12 cellular contexts compared by ENCODE assay signal in the genomic region with DNA sequence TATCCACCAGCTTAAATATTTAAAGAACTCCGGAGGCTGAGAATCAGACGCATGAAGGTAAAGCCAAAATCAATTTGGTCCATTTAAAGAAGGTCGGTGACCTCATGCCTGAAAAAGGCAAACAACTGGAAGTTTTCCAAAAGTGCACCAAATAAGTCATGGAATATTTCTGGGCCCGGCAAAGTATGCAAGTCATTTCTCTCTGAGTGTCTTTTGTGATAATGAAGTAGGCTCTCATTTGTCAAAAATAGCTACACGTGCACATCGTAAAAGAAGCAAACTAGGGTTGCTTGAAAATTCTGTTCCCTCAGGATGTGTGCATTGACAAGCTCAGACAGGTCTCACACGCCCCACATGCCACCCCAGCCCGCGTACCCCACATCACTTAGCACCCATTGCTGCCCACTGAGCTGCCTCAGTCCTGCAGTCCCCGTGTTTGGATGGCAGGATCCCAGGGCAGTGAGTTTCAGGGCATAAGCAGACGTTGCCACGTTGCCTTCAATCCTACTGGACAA. TPM values are rescaled to one million over a fixed set of nuclear protein-coding genes. Genes with fewer than 3 reads are reported as not detected.
A peak's percentile ranks its signal among the peaks of the same experiment; 100 is the strongest.
DNase-seq lines count a peak whose midpoint lies in the region; ATAC-seq, FAIRE-seq and TF ChIP-seq lines count a peak whose summit lies in the region.
"Had no signal": no experiment of that assay in that cellular context is flagged by ENCODE, and none has a peak within 500 bp of the region (broad histone marks: within the 10 kb centered on the region; RNA-seq: fewer than 3 reads in every experiment).

No MANE protein-coding gene starts in this region.

- peak; percentile 40 for DNase-seq in IMR-90
- DNase-seq in K562 (ENCODE audit: extremely low read depth in 1 of 4, low spot score in 3 of 4), result peak in 2 of 4 experiments; percentile 37 to 71
- peak; percentile 58 for DNase-seq in hepatic stellate cell (ENCODE audit: low spot score)
- DNase-seq in stomach, result no peak
- no peak for DNase-seq in frontal cortex (ENCODE audit: low spot score in 2 of 2)
- no peak for DNase-seq in stimulated activated naive CD8-positive, alpha-beta T cell treated with anti-CD3 and anti-CD28 coated beads, Interleukin-15, Interleukin-2, amounts not matched to agents 100 U/mL and 50 U/mL, for 24 hours
- no peak for DNase-seq in activated CD4-positive, alpha-beta T cell treated with anti-CD3 and anti-CD28 coated beads, Interleukin-2, amount 50 U/mL, for 4 hours
- DNase-seq in activated T-helper 2 cell treated with anti-CD3 and anti-CD28 coated beads, Interferon-gamma antibody, Interleukin-2, Interleukin-4, amounts not matched to agents 10 μg/mL and 5 μg/mL and 100 μg/mL, durations not matched to agents 14 hours and 24 hours and 36 hours (ENCODE audit: low spot score), result no peak
- DNase-seq: NCI-H526 treated with DMSO at 0.1 percent for 48 hours had no signal

- H3K36me3 ChIP-seq in IMR-90 (ENCODE audit: control insufficient read depth, insufficient read depth, low read length) (peaks cover 7% of the 10 kb centered on the region; the same call in 1 of the 2 replicates), K562 (ENCODE audit: control insufficient read depth, insufficient read depth, low read length) (no peaks in the 10 kb centered on the region), stomach (peaks cover 0 to 33% (median 21%) of the 10 kb centered on the region in 4 donors)

- 76% methylated on average over 5 of the region's 12 CpGs; no CpG with 5 or more reads in 1 of the 2 experiments for WGBS in IMR-90 (ENCODE audit: extremely low coverage in 2 of 2, insufficient read length in 1 of 2), 2 experiments
- 10% methylated on average over 10 of the region's 12 CpGs for WGBS in K562 (ENCODE audit: insufficient coverage, low coverage, missing lambda C conversion rate)
- 43 to 58% (median 52%) methylated on average over 12 of the region's 12 CpGs for WGBS in stomach, 5 donors

- H3K79me2 ChIP-seq in K562 (ENCODE audit: control insufficient read depth, insufficient read depth, low read length), result no peaks in the 10 kb centered on the region

- intact Hi-C loops in IMR-90 (cut with micrococcal nuclease), result no loop called here
- intact Hi-C loops in K562 (cut with micrococcal nuclease), result no loop called here
- intact Hi-C loops in stomach (cut with DNase I; ENCODE audit: low total_unique reads), result no loop called here
- intact Hi-C loops in activated T-helper 2 cell treated with anti-CD3 and anti-CD28 coated beads, Interferon-gamma antibody, Interleukin-2, Interleukin-4, amounts not matched to agents 10 μg/mL and 5 μg/mL and 100 μg/mL, durations not matched to agents 14 hours and 24 hours and 36 hours (cut with micrococcal nuclease), result no loop called here

- H3K56ac ChIP-seq in IMR-90 (ENCODE audit: extremely low read depth, insufficient read depth, low read length), result no peak overlapping the region

- no peak overlapping the region for H3K27ac Mint-ChIP-seq in activated T-helper 2 cell treated with anti-CD3 and anti-CD28 coated beads, Interferon-gamma antibody, Interleukin-2, Interleukin-4, amounts not matched to agents 10 μg/mL and 5 μg/mL and 100 μg/mL, durations not matched to agents 14 hours and 24 hours and 36 hours

- peak overlapping the region; percentile 84 for H2BK120ac ChIP-seq in IMR-90 (ENCODE audit: low read depth, low read length)

- H3K9me1 ChIP-seq in IMR-90 (ENCODE audit: insufficient read depth, low read length) (peaks cover 13% of the 10 kb centered on the region), K562 (ENCODE audit: control insufficient read depth, insufficient read depth, low read length) (peaks cover 3% of the 10 kb centered on the region)

- POLR2A ChIA-PET in IMR-90 (lab: Charles Lee; ENCODE audit: unreplicated experiment), result no interaction called here
- POLR2A ChIA-PET in K562 (lab: Yijun Ruan, JAX), result interaction anchor here (0.6 to 1.2 kb wide), 3 partner anchors 10 to 47 kb away, joined by 3 to 4 read pairs (median 4); no protein-coding TSS in a partner anchor

- H3K9ac ChIP-seq in IMR-90 (ENCODE audit: low read depth, low read length), result no peak overlapping the region
- H3K9ac ChIP-seq in K562 (ENCODE audit: insufficient read depth in 1 of 2, low read depth in 2 of 2, low read length in 2 of 2), result peak overlapping the region in 1 of 2 experiments; percentile 85; a peak in 2 of 4 replicates

- H2BK20ac ChIP-seq in IMR-90 (ENCODE audit: low read depth, low read length), result peak overlapping the region; percentile 21; the same call in 1 of the 2 replicates

- BruUV-seq in IMR-90 (replicated peaks; lab: Mats Ljungman, UMichigan), result no TSS peak
- no TSS peak for BruUV-seq in K562 (replicated peaks; lab: Mats Ljungman, UMichigan)

- H2AK9ac ChIP-seq in IMR-90 (replicated peaks; ENCODE audit: low read depth, low read length, poor library complexity), result peak overlapping the region; percentile 81

- dilution Hi-C loops in IMR-90 (cut with HindIII; ENCODE audit: low sequenced_read_pairs, unreplicated experiment), result no loop called here

- in situ Hi-C loops in IMR-90 (cut with MboI; ENCODE audit: low sequenced_read_pairs) (no loop called here), K562 (cut with MboI) (no loop called here)

- peak overlapping the region; percentile 48 for H3K27ac ChIP-seq in IMR-90 (ENCODE audit: insufficient read depth, low read length)
- H3K27ac ChIP-seq in K562 (ENCODE audit: extremely low read depth, low read depth, low read length), result peak overlapping the region; percentile 50; the same call in 2 of the 3 replicates
- H3K27ac ChIP-seq in stomach, result peak overlapping the region in 4 of 5 donors; percentile 55 to 66 (median 64)

- peak overlapping the region; percentile 94 for H3K4ac ChIP-seq in IMR-90 (ENCODE audit: low read depth, low read length)

- peak overlapping the region; percentile 92 for H2AK5ac ChIP-seq in IMR-90 (ENCODE audit: low read depth, low read length)

- no peak overlapping the region for H3K4me2 ChIP-seq in IMR-90 (ENCODE audit: low read depth, low read length)
- peak overlapping the region; percentile 38; the same call in 1 of the 2 replicates for H3K4me2 ChIP-seq in K562 (ENCODE audit: insufficient read depth, low read length)

- H4K5ac ChIP-seq in IMR-90 (ENCODE audit: low read depth, low read length), result peak overlapping the region; percentile 73; the same call in 1 of the 2 replicates

- no peak overlapping the region for H3K4me3 ChIP-seq in IMR-90 (ENCODE audit: insufficient read depth, low read depth, low read length)
- no peak overlapping the region for H3K4me3 ChIP-seq in K562
- H3K4me3 ChIP-seq in stomach, result no peak overlapping the region
- H3K4me3 ChIP-seq: skin epidermis had no signal

- H3K4me3 Mint-ChIP-seq in activated T-helper 2 cell treated with anti-CD3 and anti-CD28 coated beads, Interferon-gamma antibody, Interleukin-2, Interleukin-4, amounts not matched to agents 10 μg/mL and 5 μg/mL and 100 μg/mL, durations not matched to agents 14 hours and 24 hours and 36 hours (ENCODE audit: low read depth), result no peak overlapping the region

- peaks cover 7% of the 10 kb centered on the region for H3K4me1 Mint-ChIP-seq in activated T-helper 2 cell treated with anti-CD3 and anti-CD28 coated beads, Interferon-gamma antibody, Interleukin-2, Interleukin-4, amounts not matched to agents 10 μg/mL and 5 μg/mL and 100 μg/mL, durations not matched to agents 14 hours and 24 hours and 36 hours (ENCODE audit: low read depth)

- peak; percentile 35; the same call in 1 of the 2 replicates for TF ChIP-seq EP300 in K562 (IDR thresholded peaks at IDR 0.05; ENCODE audit: low read length)
- no peak for TF ChIP-seq EP300 in stomach (IDR thresholded peaks at IDR 0.05)

- H3K27me3 Mint-ChIP-seq in activated T-helper 2 cell treated with anti-CD3 and anti-CD28 coated beads, Interferon-gamma antibody, Interleukin-2, Interleukin-4, amounts not matched to agents 10 μg/mL and 5 μg/mL and 100 μg/mL, durations not matched to agents 14 hours and 24 hours and 36 hours (ENCODE audit: low read depth), result no peaks in the 10 kb centered on the region

- TF ChIP-seq POLR2A in IMR-90 (IDR thresholded peaks at IDR 0.05; ENCODE audit: low read depth, low read length), result no peak
- TF ChIP-seq POLR2A in K562 (conservative IDR thresholded peaks at IDR 0.05), result no peak
- no peak for TF ChIP-seq POLR2A in stomach (IDR thresholded peaks at IDR 0.05)

- peak overlapping the region; percentile 93; the same call in 1 of the 3 replicates for H2BK15ac ChIP-seq in IMR-90 (ENCODE audit: low read depth, low read length)

- H4K8ac ChIP-seq in IMR-90 (ENCODE audit: low read depth in 2 of 2, low read length in 2 of 2), result peak overlapping the region; percentile 18 to 68; a peak in 2 of 4 replicates

- H4K91ac ChIP-seq in IMR-90 (ENCODE audit: insufficient read depth, low read depth, low read length), result peak overlapping the region; percentile 81

- peak; percentile 77 for FAIRE-seq in K562 (lab: Jason Lieb, UNC)
- no peak for FAIRE-seq in frontal cortex (lab: Jason Lieb, UNC)
- FAIRE-seq: endometrium, GM12891 had no signal

- peak overlapping the region; percentile 72 for H3K14ac ChIP-seq in IMR-90 (replicated peaks; ENCODE audit: low read depth, low read length)

- no peaks in the 10 kb centered on the region for H3K9me3 Mint-ChIP-seq in activated T-helper 2 cell treated with anti-CD3 and anti-CD28 coated beads, Interferon-gamma antibody, Interleukin-2, Interleukin-4, amounts not matched to agents 10 μg/mL and 5 μg/mL and 100 μg/mL, durations not matched to agents 14 hours and 24 hours and 36 hours

- H3K4me1 ChIP-seq in IMR-90 (ENCODE audit: control insufficient read depth, insufficient read depth, low read length), result peaks cover 11% of the 10 kb centered on the region
- peaks cover 29 to 38% of the 10 kb centered on the region in 2 experiments for H3K4me1 ChIP-seq in K562 (replicated peaks in 1 of 2; ENCODE audit: control insufficient read depth in 2 of 2, insufficient read depth in 2 of 2, low read length in 2 of 2)
- peaks cover 17 to 53% (median 45%) of the 10 kb centered on the region in 4 donors for H3K4me1 ChIP-seq in stomach

- ATAC-seq in IMR-90 (ENCODE audit: low read depth) (no peak), K562 (peak; percentile 48)
- no peak for ATAC-seq in stimulated activated naive CD8-positive, alpha-beta T cell treated with anti-CD3 and anti-CD28 coated beads, Interleukin-15, Interleukin-2, amounts not matched to agents 100 U/mL and 50 U/mL, for 24 hours

- H3K9me3 ChIP-seq in IMR-90 (ENCODE audit: control insufficient read depth, insufficient read depth, low read length) (no peaks in the 10 kb centered on the region), K562 (replicated peaks; ENCODE audit: control insufficient read depth, insufficient read depth, low read depth, low read length) (no peaks in the 10 kb centered on the region), stomach (no peaks in the 10 kb centered on the region)

- TF ChIP-seq CTCF in IMR-90 (conservative IDR thresholded peaks at IDR 0.05; ENCODE audit: low read depth, low read length) (no peak), K562 (IDR thresholded peaks at IDR 0.05 in 2 of 3, conservative IDR thresholded peaks at IDR 0.05 in 1 of 3; ENCODE audit: insufficient read depth in 2 of 3, low read depth in 1 of 3, low read length in 3 of 3) (no peak), stomach (IDR thresholded peaks at IDR 0.05) (no peak)

- TF ChIP-seq RAD21 in IMR-90 (IDR thresholded peaks at IDR 0.05; ENCODE audit: low read length), result no peak
- no peak for TF ChIP-seq RAD21 in K562 (CRISPR knock-in tag; conservative IDR thresholded peaks at IDR 0.05 in 1 of 2, IDR thresholded peaks at IDR 0.05 in 1 of 2)

- peaks cover 0 to 12% of the 10 kb centered on the region in 2 experiments; a peak in 2 of 4 replicates for H3K79me1 ChIP-seq in IMR-90 (ENCODE audit: low read depth in 1 of 2, low read length in 2 of 2)

- CTCF ChIA-PET in IMR-90 (lab: Yijun Ruan, JAX), result no interaction called here
- CTCF ChIA-PET in K562 (lab: Yijun Ruan, JAX; ENCODE audit: low intra/inter-chr PET ratio), result no interaction called here

- H3K36me3 Mint-ChIP-seq in activated T-helper 2 cell treated with anti-CD3 and anti-CD28 coated beads, Interferon-gamma antibody, Interleukin-2, Interleukin-4, amounts not matched to agents 10 μg/mL and 5 μg/mL and 100 μg/mL, durations not matched to agents 14 hours and 24 hours and 36 hours (ENCODE audit: low read depth), result no peaks in the 10 kb centered on the region

- H2AFZ ChIP-seq in IMR-90 (replicated peaks; ENCODE audit: low read length, poor library complexity) (peak overlapping the region; percentile 9), K562 (ENCODE audit: low read depth, low read length) (no peak overlapping the region)

- H3K23ac ChIP-seq in IMR-90 (ENCODE audit: low read depth, low read length), result peak overlapping the region; percentile 25; the same call in 1 of the 2 replicates

- H2BK5ac ChIP-seq in IMR-90 (ENCODE audit: low read depth, low read length, poor library complexity, severe bottlenecking), result peak overlapping the region; percentile 49

- H3K27me3 ChIP-seq in IMR-90 (ENCODE audit: control insufficient read depth, insufficient read depth, low read length), result no peaks in the 10 kb centered on the region
- H3K27me3 ChIP-seq in K562 (ENCODE audit: control insufficient read depth in 2 of 2, insufficient read depth in 2 of 2, low read length in 2 of 2), result no peaks in the 10 kb centered on the region
- no peaks in the 10 kb centered on the region for H3K27me3 ChIP-seq in stomach

- H4K20me1 ChIP-seq in IMR-90 (ENCODE audit: insufficient read depth, low read length) (no peaks in the 10 kb centered on the region), K562 (replicated peaks; ENCODE audit: control insufficient read depth, insufficient read depth, low read length) (0 out of 2 replicates have a peak, but pooled peaks cover 3% of the 10 kb centered on the region)

- H3K18ac ChIP-seq in IMR-90 (ENCODE audit: low read depth, low read length), result peak overlapping the region; percentile 58; the same call in 1 of the 2 replicates

RNA-seq across cellular contexts. Expression of gene PYGB, which starts 20.5 kb away (rescaled TPM):
- 72.4 and 81.4 TPM in 2 replicates for total RNA-seq in IMR-90 (2012; rRNA removed)
- 83.1 TPM in 2 replicates for polyA plus RNA-seq in IMR-90 (2012; rRNA removed)
- 62.2 and 67.4 TPM in 2 replicates for polyA plus RNA-seq in IMR-90 (2012; cell fraction: cytosol; rRNA removed)
- 106 and 206 TPM in 2 replicates for polyA plus RNA-seq in IMR-90 (2012; cell fraction: nucleus; rRNA removed; ENCODE audit: low replicate concordance)
- 15.0 and 42.9 TPM in 2 replicates for total RNA-seq in K562 (2011; cell fraction: chromatin; rRNA removed; ENCODE audit: low replicate concordance)
- 22.9 and 27.7 TPM in 2 replicates for total RNA-seq in K562 (2011; cell fraction: nucleolus; rRNA removed)
- 11.8 and 15.2 TPM in 2 replicates for total RNA-seq in K562 (2011; cell fraction: nucleoplasm; rRNA removed)
- total RNA-seq in K562 (2014; rRNA removed), result 12.4 and 13.0 TPM in 2 replicates
- total RNA-seq in K562 (2014; rRNA removed; fragmentation: Illumina TruSeq; extraction: Trizol), result 4.1 and 4.7 TPM in 2 replicates
- 9.8 and 10.8 TPM in 2 replicates for total RNA-seq in K562 (2015; rRNA removed; fragmentation: Illumina TruSeq; extraction: Trizol)
- 16.1 and 18.0 TPM in 2 replicates for total RNA-seq in K562 (2021)
- 7.3 and 8.2 TPM in 2 replicates for polyA plus RNA-seq in K562 (2011; rRNA removed)
- polyA plus RNA-seq in K562 (2011; cell fraction: cytosol; rRNA removed), result 8.5 and 12.3 TPM in 2 replicates
- 42.5 and 55.1 TPM in 2 replicates for polyA plus RNA-seq in K562 (2011; cell fraction: nucleus; rRNA removed)
- 12.7 and 36.7 TPM in 2 replicates for polyA plus RNA-seq in K562 (2012)
- 10.2 and 11.3 TPM in 2 replicates for polyA plus RNA-seq in K562 (2014; fragmentation: Illumina TruSeq; extraction: Trizol)
- under 1 TPM; 0.34 to 0.46 TPM for polyA plus RNA-seq in K562 (2014; fragmentation: Nextera tagmentation; extraction: Ambion mirVana)
- polyA plus RNA-seq in K562 (2014; rRNA removed), result 12.3 and 16.0 TPM in 2 replicates
- polyA minus RNA-seq in K562 (2011; rRNA and poly(A)+ RNA removed), result 5.7 and 8.6 TPM in 2 replicates
- 8.7 and 9.1 TPM in 2 replicates for polyA minus RNA-seq in K562 (2011; cell fraction: cytosol; rRNA and poly(A)+ RNA removed)
- polyA minus RNA-seq in K562 (2011; cell fraction: nucleus; rRNA and poly(A)+ RNA removed), result 11.4 and 14.6 TPM in 2 replicates
- 100 to 1,000 TPM in 2 of 5 donors, 10 to 100 TPM in 3; 34.4 to 116 (median 78.8) TPM for total RNA-seq in stomach
- 10 to 100 TPM; 23.1 to 34.0 (median 28.8) TPM for polyA plus RNA-seq in stomach
- total RNA-seq in frontal cortex, result 66.0 TPM
- 34.5 and 37.1 TPM in 2 replicates for total RNA-seq in activated T-helper 2 cell treated with anti-CD3 and anti-CD28 coated beads, Interferon-gamma antibody, Interleukin-2, Interleukin-4, amounts not matched to agents 10 μg/mL and 5 μg/mL and 100 μg/mL, durations not matched to agents 14 hours and 24 hours and 36 hours

RNA-seq across cellular contexts. Expression of gene ENTPD6, which starts 31.9 kb away (rescaled TPM):
- total RNA-seq in IMR-90 (2012; rRNA removed) (53.6 and 61.1 TPM in 2 replicates), K562 (2014; rRNA removed) (26.6 and 32.9 TPM in 2 replicates), K562 (2014; rRNA removed; fragmentation: Illumina TruSeq; extraction: Trizol) (12.7 and 13.8 TPM in 2 replicates), K562 (2015; rRNA removed; fragmentation: Illumina TruSeq; extraction: Trizol) (20.8 and 22.4 TPM in 2 replicates), K562 (2021) (33.0 and 35.9 TPM in 2 replicates), stomach (100 to 1,000 TPM in 3 of 5 donors, 10 to 100 TPM in 2; 44.2 to 110 (median 104) TPM), frontal cortex (48.5 TPM)
- polyA plus RNA-seq in IMR-90 (2012; rRNA removed) (98.4 and 98.6 TPM in 2 replicates), K562 (2011; rRNA removed) (34.2 and 43.3 TPM in 2 replicates), K562 (2014; fragmentation: Illumina TruSeq; extraction: Trizol) (22.1 and 29.6 TPM in 2 replicates), K562 (2014; fragmentation: Nextera tagmentation; extraction: Ambion mirVana) (1 to 10 TPM in 1 of 2 experiments, under 1 TPM in 1; 0.82 to 1.5 TPM), K562 (2014; rRNA removed) (36.8 and 39.9 TPM in 2 replicates), stomach (10 to 100 TPM; 38.5 to 56.6 (median 40.7) TPM)
- polyA plus RNA-seq in IMR-90 (2012; cell fraction: cytosol; rRNA removed), result 79.7 and 106 TPM in 2 replicates
- 204 and 302 TPM in 2 replicates for polyA plus RNA-seq in IMR-90 (2012; cell fraction: nucleus; rRNA removed; ENCODE audit: low replicate concordance)
- total RNA-seq in K562 (2011; cell fraction: chromatin; rRNA removed; ENCODE audit: low replicate concordance), result 56.6 and 135 TPM in 2 replicates
- total RNA-seq in K562 (2011; cell fraction: nucleolus; rRNA removed), result 102 and 113 TPM in 2 replicates
- total RNA-seq in K562 (2011; cell fraction: nucleoplasm; rRNA removed), result 81.2 and 97.1 TPM in 2 replicates
- 45.3 and 53.6 TPM in 2 replicates for polyA plus RNA-seq in K562 (2011; cell fraction: cytosol; rRNA removed)
- 192 and 227 TPM in 2 replicates for polyA plus RNA-seq in K562 (2011; cell fraction: nucleus; rRNA removed)
- polyA plus RNA-seq in K562 (2012), result 30.6 and 41.1 TPM in 2 replicates
- polyA minus RNA-seq in K562 (2011; rRNA and poly(A)+ RNA removed), result 20.7 and 22.9 TPM in 2 replicates
- 15.2 and 17.5 TPM in 2 replicates for polyA minus RNA-seq in K562 (2011; cell fraction: cytosol; rRNA and poly(A)+ RNA removed)
- polyA minus RNA-seq in K562 (2011; cell fraction: nucleus; rRNA and poly(A)+ RNA removed), result 27.6 and 47.0 TPM in 2 replicates
- 48.8 and 49.1 TPM in 2 replicates for total RNA-seq in activated T-helper 2 cell treated with anti-CD3 and anti-CD28 coated beads, Interferon-gamma antibody, Interleukin-2, Interleukin-4, amounts not matched to agents 10 μg/mL and 5 μg/mL and 100 μg/mL, durations not matched to agents 14 hours and 24 hours and 36 hours

Comparison
In these comparisons a context has a peak if more than half of its experiments do, and no peak if none do; other contexts are left out.
1. DNase-seq: peak in IMR-90 (single experiment) and hepatic stellate cell (single experiment); none in stomach (single experiment), frontal cortex (0 of 2), stimulated activated naive CD8-positive, alpha-beta T cell treated with anti-CD3 and anti-CD28 coated beads, Interleukin-15, Interleukin-2, amounts not matched to agents 100 U/mL and 50 U/mL, for 24 hours (single experiment), activated CD4-positive, alpha-beta T cell treated with anti-CD3 and anti-CD28 coated beads, Interleukin-2, amount 50 U/mL, for 4 hours (0 of 2) and activated T-helper 2 cell treated with anti-CD3 and anti-CD28 coated beads, Interferon-gamma antibody, Interleukin-2, Interleukin-4, amounts not matched to agents 10 μg/mL and 5 μg/mL and 100 μg/mL, durations not matched to agents 14 hours and 24 hours and 36 hours (single experiment).
2. Peak in every context shown above with its lines, with median percentiles within 50 percentile points of each other: H3K27ac ChIP-seq.